Comparison of ENCODE assay signal across 5 cellular contexts in genomic region chrX:149721241-149721640, GRCh38. TPM values are rescaled to one million over a fixed set of nuclear protein-coding genes. Genes with fewer than 3 reads are reported as not detected.
"Had no signal": no experiment of that assay in that cellular context is flagged by ENCODE, and none has a peak within 500 bp of the region (broad histone marks: within the 10 kb centered on the region; RNA-seq: fewer than 3 reads in every experiment).

No MANE protein-coding gene starts in this region.

RNA-seq across cellular contexts. Expression of gene MAGEA11, which starts 9.4 kb away (rescaled TPM):
- total RNA-seq: K562, OCI-LY7, PC-9, Right ventricle myocardium inferior, SJSA1 had no signal

RNA-seq across cellular contexts. Expression of gene HSFX1, which starts 52.6 kb away (rescaled TPM):
- total RNA-seq: K562 had no signal
